Comparison of ENCODE assay signal across 20 cellular contexts in genomic region chr2:120953066-120953760, GRCh38.
"Had no signal": no experiment of that assay in that cellular context is flagged by ENCODE, and none has a peak within 500 bp of the region (broad histone marks: within the 10 kb centered on the region; RNA-seq: fewer than 3 reads in every experiment).

No MANE protein-coding gene starts in this region.

- H3K9me3 ChIP-seq: neutrophil, sigmoid colon, thyroid gland had no signal

- H3K4me3 Mint-ChIP-seq: activated B cell treated with CpG ODN at 0.5 μM for 24 hours; activated CD8-positive, alpha-beta T cell treated with anti-CD3 and anti-CD28 coated beads, Interleukin-2, amount 10 ng/mL, durations not matched to agents 7 days and 5 days; activated naive CD4-positive, alpha-beta T cell treated with anti-CD3 and anti-CD28 coated beads for 36 hours; activated naive CD8-positive, alpha-beta T cell treated with anti-CD3 and anti-CD28 coated beads, Interleukin-2, amount 50 U/mL, for 24 hours; activated T-cell treated with anti-CD3 and anti-CD28 coated beads, Interleukin-2, amount 50 U/mL, for 4 hours; endodermal cell; naive thymus-derived CD8-positive, alpha-beta T cell; T-helper 2 cell treated with Interferon-gamma antibody and Interleukin-4, amounts not matched to agents 5 μg/mL and 100 μg/mL, for 36 hours had no signal

- H3K36me3 ChIP-seq: neutrophil, thyroid gland had no signal

- H3K36me3 Mint-ChIP-seq: naive thymus-derived CD8-positive, alpha-beta T cell had no signal

- H3K27ac Mint-ChIP-seq: activated B cell treated with CpG ODN at 0.5 μM for 24 hours; activated CD8-positive, alpha-beta T cell treated with anti-CD3 and anti-CD28 coated beads, Interleukin-2, amount 10 ng/mL, durations not matched to agents 7 days and 5 days; activated naive CD4-positive, alpha-beta T cell treated with anti-CD3 and anti-CD28 coated beads for 36 hours; activated naive CD8-positive, alpha-beta T cell treated with anti-CD3 and anti-CD28 coated beads, Interleukin-2, amount 50 U/mL, for 24 hours; naive thymus-derived CD8-positive, alpha-beta T cell; T-helper 2 cell treated with Interferon-gamma antibody and Interleukin-4, amounts not matched to agents 5 μg/mL and 100 μg/mL, for 36 hours had no signal

- H3K27ac ChIP-seq: epithelial cell of prostate, foreskin keratinocyte, hepatocyte, neutrophil, parathyroid adenoma, thyroid gland had no signal

- H3K4me1 Mint-ChIP-seq: activated B cell treated with CpG ODN at 0.5 μM for 24 hours; activated naive CD8-positive, alpha-beta T cell treated with anti-CD3 and anti-CD28 coated beads, Interleukin-2, amount 50 U/mL, for 24 hours; endodermal cell had no signal

- ATAC-seq: activated CD8-positive, alpha-beta T cell treated with anti-CD3 and anti-CD28 coated beads, Interleukin-2, amount 10 ng/mL, durations not matched to agents 7 days and 5 days; activated naive CD8-positive, alpha-beta T cell treated with anti-CD3 and anti-CD28 coated beads, Interleukin-2, amount 50 U/mL, for 24 hours; activated T-cell treated with anti-CD3 and anti-CD28 coated beads, Interleukin-2, amount 50 U/mL, for 4 hours; foreskin keratinocyte; naive thymus-derived CD8-positive, alpha-beta T cell had no signal

- DNase-seq: activated B cell treated with CpG ODN at 0.5 μM for 24 hours; activated CD4-positive, alpha-beta T cell treated with anti-CD3 and anti-CD28 coated beads for 4 hours; activated CD8-positive, alpha-beta T cell treated with anti-CD3 and anti-CD28 coated beads, Interleukin-2, amount 10 ng/mL, durations not matched to agents 7 days and 5 days; activated naive CD4-positive, alpha-beta T cell treated with anti-CD3 and anti-CD28 coated beads for 36 hours; activated naive CD8-positive, alpha-beta T cell treated with anti-CD3 and anti-CD28 coated beads, Interleukin-2, amount 50 U/mL, for 24 hours; activated T-cell treated with anti-CD3 and anti-CD28 coated beads, Interleukin-2, amount 50 U/mL, for 4 hours; aorta; endodermal cell; foreskin keratinocyte; mesendoderm; naive thymus-derived CD8-positive, alpha-beta T cell; sigmoid colon; stimulated activated CD4-positive, alpha-beta T cell treated with anti-CD3 and anti-CD28 coated beads, Interleukin-4, amount 100 ng/mL, for 4 hours; stimulated activated naive CD4-positive, alpha-beta T cell; thyroid gland had no signal

- H3K9ac ChIP-seq: parathyroid adenoma had no signal

- H3K4me1 ChIP-seq: foreskin keratinocyte, thyroid gland had no signal

- H3K27me3 ChIP-seq: foreskin keratinocyte, hepatocyte, neutrophil, sigmoid colon, thyroid gland had no signal

- H3K4me2 ChIP-seq: hepatocyte had no signal

- H3K4me3 ChIP-seq: hepatocyte, sigmoid colon, thyroid gland had no signal

- H3K27me3 Mint-ChIP-seq: activated B cell treated with CpG ODN at 0.5 μM for 24 hours had no signal

- H3K9me3 Mint-ChIP-seq: activated B cell treated with CpG ODN at 0.5 μM for 24 hours; activated naive CD4-positive, alpha-beta T cell treated with anti-CD3 and anti-CD28 coated beads for 36 hours; activated naive CD8-positive, alpha-beta T cell treated with anti-CD3 and anti-CD28 coated beads, Interleukin-2, amount 50 U/mL, for 24 hours; activated T-cell treated with anti-CD3 and anti-CD28 coated beads, Interleukin-2, amount 50 U/mL, for 4 hours; endodermal cell; naive thymus-derived CD8-positive, alpha-beta T cell; T-helper 2 cell treated with Interferon-gamma antibody and Interleukin-4, amounts not matched to agents 5 μg/mL and 100 μg/mL, for 36 hours had no signal
